Comparison of ENCODE assay signal across 1 cellular context in the genomic region with DNA sequence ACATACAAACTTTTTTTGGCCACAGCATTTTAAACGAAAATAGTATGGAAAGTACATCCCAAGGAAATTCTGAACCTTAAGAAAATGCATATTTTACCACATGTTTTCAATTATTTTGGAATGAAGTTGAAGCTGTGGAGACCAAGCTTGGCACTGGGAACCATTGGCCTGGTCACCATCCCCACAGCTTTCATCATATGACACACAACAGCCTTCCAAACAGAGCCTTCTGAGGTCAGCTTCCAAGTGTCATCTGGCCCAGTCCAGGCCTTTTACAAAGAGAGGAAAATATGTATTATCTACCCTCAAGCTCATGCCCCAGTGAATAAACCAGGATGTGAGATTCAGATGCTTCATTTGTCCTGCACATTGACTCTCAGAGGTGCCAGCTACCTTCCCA.
TF ChIP-seq lines count a peak whose summit lies in the region.

No MANE protein-coding gene starts in this region.

TF ChIP-seq in WTC11, 78 proteins besides CTCF, POLR2A, EP300 and RAD21 (continued from another document):
- TF ChIP-seq, protein P1, sequence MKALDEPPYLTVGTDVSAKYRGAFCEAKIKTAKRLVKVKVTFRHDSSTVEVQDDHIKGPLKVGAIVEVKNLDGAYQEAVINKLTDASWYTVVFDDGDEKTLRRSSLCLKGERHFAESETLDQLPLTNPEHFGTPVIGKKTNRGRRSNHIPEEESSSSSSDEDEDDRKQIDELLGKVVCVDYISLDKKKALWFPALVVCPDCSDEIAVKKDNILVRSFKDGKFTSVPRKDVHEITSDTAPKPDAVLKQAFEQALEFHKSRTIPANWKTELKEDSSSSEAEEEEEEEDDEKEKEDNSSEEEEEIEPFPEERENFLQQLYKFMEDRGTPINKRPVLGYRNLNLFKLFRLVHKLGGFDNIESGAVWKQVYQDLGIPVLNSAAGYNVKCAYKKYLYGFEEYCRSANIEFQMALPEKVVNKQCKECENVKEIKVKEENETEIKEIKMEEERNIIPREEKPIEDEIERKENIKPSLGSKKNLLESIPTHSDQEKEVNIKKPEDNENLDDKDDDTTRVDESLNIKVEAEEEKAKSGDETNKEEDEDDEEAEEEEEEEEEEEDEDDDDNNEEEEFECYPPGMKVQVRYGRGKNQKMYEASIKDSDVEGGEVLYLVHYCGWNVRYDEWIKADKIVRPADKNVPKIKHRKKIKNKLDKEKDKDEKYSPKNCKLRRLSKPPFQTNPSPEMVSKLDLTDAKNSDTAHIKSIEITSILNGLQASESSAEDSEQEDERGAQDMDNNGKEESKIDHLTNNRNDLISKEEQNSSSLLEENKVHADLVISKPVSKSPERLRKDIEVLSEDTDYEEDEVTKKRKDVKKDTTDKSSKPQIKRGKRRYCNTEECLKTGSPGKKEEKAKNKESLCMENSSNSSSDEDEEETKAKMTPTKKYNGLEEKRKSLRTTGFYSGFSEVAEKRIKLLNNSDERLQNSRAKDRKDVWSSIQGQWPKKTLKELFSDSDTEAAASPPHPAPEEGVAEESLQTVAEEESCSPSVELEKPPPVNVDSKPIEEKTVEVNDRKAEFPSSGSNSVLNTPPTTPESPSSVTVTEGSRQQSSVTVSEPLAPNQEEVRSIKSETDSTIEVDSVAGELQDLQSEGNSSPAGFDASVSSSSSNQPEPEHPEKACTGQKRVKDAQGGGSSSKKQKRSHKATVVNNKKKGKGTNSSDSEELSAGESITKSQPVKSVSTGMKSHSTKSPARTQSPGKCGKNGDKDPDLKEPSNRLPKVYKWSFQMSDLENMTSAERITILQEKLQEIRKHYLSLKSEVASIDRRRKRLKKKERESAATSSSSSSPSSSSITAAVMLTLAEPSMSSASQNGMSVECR (CRISPR knock-in tag; IDR thresholded peaks at IDR 0.05; ENCODE audit: borderline replicate concordance): no peak
- TF ChIP-seq NR1H2 (CRISPR knock-in tag; IDR thresholded peaks at IDR 0.05): no peak
- no peak for TF ChIP-seq NR3C1 (CRISPR knock-in tag; conservative IDR thresholded peaks at IDR 0.05; ENCODE audit: low read depth)
- no peak for TF ChIP-seq HMGA2 (CRISPR knock-in tag; IDR thresholded peaks at IDR 0.05)
- no peak for TF ChIP-seq E2F4 (CRISPR knock-in tag; IDR thresholded peaks at IDR 0.05; ENCODE audit: borderline replicate concordance, low read depth)
